Comparison of ENCODE assay signal across 7 cellular contexts in genomic region chr15:63047792-63048114, GRCh38. TPM values are rescaled to one million over a fixed set of nuclear protein-coding genes. Genes with fewer than 3 reads are reported as not detected.
A peak's percentile ranks its signal among the peaks of the same experiment; 100 is the strongest.
DNase-seq lines count a peak whose midpoint lies in the region; ATAC-seq, FAIRE-seq and TF ChIP-seq lines count a peak whose summit lies in the region.

No MANE protein-coding gene starts in this region.

- H4K20me1 ChIP-seq in keratinocyte (ENCODE audit: control insufficient read depth, extremely low read depth, insufficient read depth, low read length): no peaks in the 10 kb centered on the region

- H3K27ac ChIP-seq in keratinocyte (ENCODE audit: control insufficient read depth, insufficient read depth, low read length) (peak overlapping the region; percentile 61), substantia nigra (ENCODE audit: low read depth, low read length, poor library complexity, severe bottlenecking) (peak overlapping the region; percentile 61)

- no peaks in the 10 kb centered on the region for H3K9me1 ChIP-seq in keratinocyte (ENCODE audit: control insufficient read depth, extremely low read depth, insufficient read depth, low read length)

- no peaks in the 10 kb centered on the region for H3K9me3 ChIP-seq in keratinocyte (ENCODE audit: control insufficient read depth, low read depth, low read length)

- no peak for ATAC-seq in HG03095 (IDR thresholded peaks at IDR 0.05; ENCODE audit: unreplicated experiment)
- no peak for ATAC-seq in activated CD4-positive, CD25-positive, alpha-beta regulatory T cell treated with anti-CD3 and anti-CD28 coated beads, Interleukin-2, amount 50 U/mL, for 24 hours

- FAIRE-seq in keratinocyte (lab: Jason Lieb, UNC): no peak

- H3K27ac Mint-ChIP-seq in HFFc6: peak overlapping the region; percentile 96
- H3K27ac Mint-ChIP-seq in activated T-helper 2 cell treated with anti-CD3 and anti-CD28 coated beads, Interferon-gamma antibody, Interleukin-2, Interleukin-4, amounts not matched to agents 10 μg/mL and 5 μg/mL and 100 μg/mL, durations not matched to agents 14 hours and 24 hours and 36 hours: peak overlapping the region; percentile 5

- peak overlapping the region; percentile 71 for H3K4me2 ChIP-seq in keratinocyte (ENCODE audit: control insufficient read depth, extremely low read depth, insufficient read depth, low read depth, low read length)

- peaks cover 92% of the 10 kb centered on the region for H3K36me3 Mint-ChIP-seq in HFFc6 (ENCODE audit: low read depth)
- H3K36me3 Mint-ChIP-seq in activated T-helper 2 cell treated with anti-CD3 and anti-CD28 coated beads, Interferon-gamma antibody, Interleukin-2, Interleukin-4, amounts not matched to agents 10 μg/mL and 5 μg/mL and 100 μg/mL, durations not matched to agents 14 hours and 24 hours and 36 hours (ENCODE audit: low read depth): no peaks in the 10 kb centered on the region

- peak overlapping the region; percentile 76 for H3K9ac ChIP-seq in keratinocyte (ENCODE audit: control insufficient read depth, extremely low read depth, insufficient read depth, low read length)

- intact Hi-C loops in activated T-helper 2 cell treated with anti-CD3 and anti-CD28 coated beads, Interferon-gamma antibody, Interleukin-2, Interleukin-4, amounts not matched to agents 10 μg/mL and 5 μg/mL and 100 μg/mL, durations not matched to agents 14 hours and 24 hours and 36 hours (cut with micrococcal nuclease): loop anchor here (1.0 to 10.0 kb wide), 5 partner anchors 46 to 355 kb away; partner anchors contain the start of gene APH1B

- dilution Hi-C loops in keratinocyte (cut with MboI; ENCODE audit: extremely low pct_ligation_motif_present, low sequenced_read_pairs): loop anchor here (25.0 kb wide), 1 partner anchor 285 kb away; no protein-coding TSS in a partner anchor

- H3K4me3 Mint-ChIP-seq in HFFc6: peak overlapping the region; percentile 100
- peak overlapping the region; percentile 77 for H3K4me3 Mint-ChIP-seq in activated T-helper 2 cell treated with anti-CD3 and anti-CD28 coated beads, Interferon-gamma antibody, Interleukin-2, Interleukin-4, amounts not matched to agents 10 μg/mL and 5 μg/mL and 100 μg/mL, durations not matched to agents 14 hours and 24 hours and 36 hours (ENCODE audit: low read depth)

- no peak for DNase-seq in HFFc6
- DNase-seq in activated T-helper 2 cell treated with anti-CD3 and anti-CD28 coated beads, Interferon-gamma antibody, Interleukin-2, Interleukin-4, amounts not matched to agents 10 μg/mL and 5 μg/mL and 100 μg/mL, durations not matched to agents 14 hours and 24 hours and 36 hours (ENCODE audit: low spot score): no peak
- DNase-seq in keratinocyte (ENCODE audit: low read depth, low spot score): no peak
- DNase-seq in substantia nigra (lab: John Stamatoyannopoulos, UW): no peak
- DNase-seq in UCSD-AML1 (lab: John Stamatoyannopoulos, UW; ENCODE audit: unreplicated experiment): no peak

- peaks cover 70% of the 10 kb centered on the region for H3K4me1 Mint-ChIP-seq in HFFc6 (ENCODE audit: low read depth)
- peaks cover 14% of the 10 kb centered on the region for H3K4me1 Mint-ChIP-seq in activated T-helper 2 cell treated with anti-CD3 and anti-CD28 coated beads, Interferon-gamma antibody, Interleukin-2, Interleukin-4, amounts not matched to agents 10 μg/mL and 5 μg/mL and 100 μg/mL, durations not matched to agents 14 hours and 24 hours and 36 hours (ENCODE audit: low read depth)

- H3K36me3 ChIP-seq in keratinocyte (ENCODE audit: control insufficient read depth in 2 of 2, extremely low read depth in 1 of 2, insufficient read depth in 2 of 2, low read length in 2 of 2): peaks cover 0 to 9% of the 10 kb centered on the region in 2 experiments

- H3K4me3 ChIP-seq in keratinocyte (ENCODE audit: control insufficient read depth in 2 of 3, extremely low read depth in 1 of 3, insufficient read depth in 2 of 3, low read depth in 1 of 3, low read length in 3 of 3): peak overlapping the region; percentile 48 to 93 (median 71)

- TF ChIP-seq CTCF in HFFc6 (IDR thresholded peaks at IDR 0.05): no peak
- no peak for TF ChIP-seq CTCF in keratinocyte (optimal IDR thresholded peaks at IDR 0.05 in 1 of 3, IDR thresholded peaks at IDR 0.05 in 1 of 3, conservative IDR thresholded peaks at IDR 0.05 in 1 of 3; ENCODE audit: extremely low read depth in 1 of 3, insufficient read depth in 2 of 3, low read length in 3 of 3)

- H2AFZ ChIP-seq in keratinocyte (ENCODE audit: control insufficient read depth, low read length): no peak overlapping the region

- H3K27me3 ChIP-seq in keratinocyte (ENCODE audit: control insufficient read depth, extremely low read depth, insufficient read depth, low read length): no peaks in the 10 kb centered on the region

- H3K79me2 ChIP-seq in keratinocyte (ENCODE audit: control insufficient read depth, insufficient read depth, low read length): peaks cover 56% of the 10 kb centered on the region

- peaks cover 63% of the 10 kb centered on the region for H3K27me3 Mint-ChIP-seq in HFFc6 (ENCODE audit: insufficient read depth)
- peaks cover 61% of the 10 kb centered on the region for H3K27me3 Mint-ChIP-seq in activated T-helper 2 cell treated with anti-CD3 and anti-CD28 coated beads, Interferon-gamma antibody, Interleukin-2, Interleukin-4, amounts not matched to agents 10 μg/mL and 5 μg/mL and 100 μg/mL, durations not matched to agents 14 hours and 24 hours and 36 hours (ENCODE audit: low read depth)

- H3K4me1 ChIP-seq in keratinocyte (ENCODE audit: control insufficient read depth, extremely low read depth, insufficient read depth, low read length): peaks cover 57% of the 10 kb centered on the region

- H3K9me3 Mint-ChIP-seq in HFFc6: peaks cover 13% of the 10 kb centered on the region
- no peaks in the 10 kb centered on the region for H3K9me3 Mint-ChIP-seq in activated T-helper 2 cell treated with anti-CD3 and anti-CD28 coated beads, Interferon-gamma antibody, Interleukin-2, Interleukin-4, amounts not matched to agents 10 μg/mL and 5 μg/mL and 100 μg/mL, durations not matched to agents 14 hours and 24 hours and 36 hours

RNA-seq across cellular contexts. Expression of gene TPM1, which starts 5.2 kb away (rescaled TPM):
- total RNA-seq in HFFc6 (2021; fragmentation: NEBNext Ultra II Directional; extraction: Animal tissue kit (Norgen Biotek cat#: 25700)): 1,000 to 10,000 TPM; 1,264 to 1,620 (median 1,342) TPM
- total RNA-seq in activated T-helper 2 cell treated with anti-CD3 and anti-CD28 coated beads, Interferon-gamma antibody, Interleukin-2, Interleukin-4, amounts not matched to agents 10 μg/mL and 5 μg/mL and 100 μg/mL, durations not matched to agents 14 hours and 24 hours and 36 hours: 11.1 and 13.5 TPM in 2 replicates
- polyA plus RNA-seq in keratinocyte: 348 to 381 TPM (median 370 TPM) in 3 replicates
- polyA plus RNA-seq in keratinocyte (2011; ENCODE audit: low read depth): 470 TPM
- polyA plus RNA-seq in keratinocyte (2011; cell fraction: cytosol; rRNA removed): 448 and 582 TPM in 2 replicates
- 562 and 605 TPM in 2 replicates for polyA plus RNA-seq in keratinocyte (2011; cell fraction: nucleus; rRNA removed)
- 162 and 249 TPM in 2 replicates for polyA plus RNA-seq in keratinocyte (2012; ENCODE audit: low replicate concordance)
- polyA minus RNA-seq in keratinocyte: 94.6 to 233 TPM (median 200 TPM) in 3 replicates
- polyA minus RNA-seq in keratinocyte (2011; cell fraction: cytosol; rRNA and poly(A)+ RNA removed): 239 TPM
- polyA minus RNA-seq in keratinocyte (2011; cell fraction: nucleus; rRNA and poly(A)+ RNA removed): 234 and 444 TPM in 2 replicates

Comparison
In these comparisons a context has a peak if more than half of its experiments do, and no peak if none do; other contexts are left out.
1. RNA of gene TPM1, which starts 5.2 kb away (total RNA-seq): 1,264 to 1,620 TPM in HFFc6; 11.1 to 13.5 TPM in activated T-helper 2 cell treated with anti-CD3 and anti-CD28 coated beads, Interferon-gamma antibody, Interleukin-2, Interleukin-4, amounts not matched to agents 10 μg/mL and 5 μg/mL and 100 μg/mL, durations not matched to agents 14 hours and 24 hours and 36 hours; every median in the first group is over 10 times any median in the second.